Comparison of ENCODE assay signal across 20 cellular contexts in the genomic region with DNA sequence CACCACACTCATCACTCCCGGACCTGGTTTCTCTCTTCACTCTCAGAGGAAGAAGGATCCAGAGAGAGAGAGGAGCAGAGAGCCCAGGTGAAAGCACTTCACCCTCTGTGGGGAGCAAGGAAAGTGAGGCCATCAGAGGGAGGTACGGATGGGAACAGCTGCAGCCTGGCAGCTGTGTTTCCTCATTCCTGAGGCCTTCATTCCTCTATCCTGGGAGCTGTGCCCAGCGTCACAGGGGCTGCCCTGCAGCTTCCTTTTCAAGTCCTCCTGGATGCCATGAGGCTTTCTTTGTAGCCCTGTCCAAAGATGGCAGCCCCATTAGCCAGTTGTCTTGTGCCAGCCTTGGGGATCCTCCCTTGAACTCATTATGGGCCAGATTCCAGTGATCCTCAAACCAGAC.
DNase-seq lines count a peak whose midpoint lies in the region; ATAC-seq and TF ChIP-seq lines count a peak whose summit lies in the region.
"Had no signal": no experiment of that assay in that cellular context is flagged by ENCODE, and none has a peak within 500 bp of the region (broad histone marks: within the 10 kb centered on the region; RNA-seq: fewer than 3 reads in every experiment).

No MANE protein-coding gene starts in this region.

- intact Hi-C loops in heart left ventricle (cut with DNase I) (no loop called here), prostate gland (cut with DNase I) (no loop called here)

- no peaks in the 10 kb centered on the region for H3K36me3 Mint-ChIP-seq in natural killer cell treated with Interleukin-12 subunit alpha and Interleukin-12 subunit beta and Interleukin-15 and Interleukin-18, amount 100 ng/mL, for 72 hours
- H3K36me3 Mint-ChIP-seq in progenitor cell of endocrine pancreas (ENCODE audit: insufficient read depth) = no peaks in the 10 kb centered on the region
- H3K36me3 Mint-ChIP-seq: activated naive CD8-positive, alpha-beta T cell treated with anti-CD3 and anti-CD28 coated beads for 36 hours had no signal

- 37 to 39% (median 38%) methylated on average over 3 of the region's 3 CpGs for WGBS in heart left ventricle, 4 donors
- WGBS in prostate gland = 20% methylated on average over 3 of the region's 3 CpGs

- H3K9me3 Mint-ChIP-seq in natural killer cell treated with Interleukin-12 subunit alpha and Interleukin-12 subunit beta and Interleukin-15 and Interleukin-18, amount 100 ng/mL, for 72 hours = no peaks in the 10 kb centered on the region
- H3K9me3 Mint-ChIP-seq in progenitor cell of endocrine pancreas (ENCODE audit: low read depth) = no peaks in the 10 kb centered on the region
- H3K9me3 Mint-ChIP-seq: activated naive CD8-positive, alpha-beta T cell treated with anti-CD3 and anti-CD28 coated beads for 36 hours; activated T-helper 1 cell treated with anti-CD3 and anti-CD28 coated beads, Interleukin-12 subunit alpha, Interleukin-12 subunit beta, Interleukin-2, Interleukin-4 antibody, amounts not matched to agents 30 ng/mL and 10 ng/mL and 1 ng/mL, durations not matched to agents 14 hours and 24 hours and 36 hours; stimulated activated naive CD8-positive, alpha-beta T cell treated with anti-CD3 and anti-CD28 coated beads, Interleukin-15, Interleukin-2, amounts not matched to agents 100 ng/mL and 50 ng/mL, for 24 hours had no signal

- no peak overlapping the region for H3K27ac Mint-ChIP-seq in natural killer cell treated with Interleukin-12 subunit alpha and Interleukin-12 subunit beta and Interleukin-15 and Interleukin-18, amount 100 ng/mL, for 72 hours
- no peak overlapping the region for H3K27ac Mint-ChIP-seq in progenitor cell of endocrine pancreas
- H3K27ac Mint-ChIP-seq: activated naive CD8-positive, alpha-beta T cell treated with anti-CD3 and anti-CD28 coated beads for 36 hours; activated T-helper 1 cell treated with anti-CD3 and anti-CD28 coated beads, Interleukin-12 subunit alpha, Interleukin-12 subunit beta, Interleukin-2, Interleukin-4 antibody, amounts not matched to agents 30 ng/mL and 10 ng/mL and 1 ng/mL, durations not matched to agents 14 hours and 24 hours and 36 hours; stimulated activated naive CD8-positive, alpha-beta T cell treated with anti-CD3 and anti-CD28 coated beads, Interleukin-15, Interleukin-2, amounts not matched to agents 100 ng/mL and 50 ng/mL, for 24 hours had no signal

- H3K9me3 ChIP-seq in heart left ventricle = no peaks in the 10 kb centered on the region
- no peaks in the 10 kb centered on the region for H3K9me3 ChIP-seq in prostate gland
- H3K9me3 ChIP-seq: BE2C, transverse colon had no signal

- H3K27me3 Mint-ChIP-seq in natural killer cell treated with Interleukin-12 subunit alpha and Interleukin-12 subunit beta and Interleukin-15 and Interleukin-18, amount 100 ng/mL, for 72 hours = peaks cover 13 to 27% of the 10 kb centered on the region in 2 donors
- H3K27me3 Mint-ChIP-seq in progenitor cell of endocrine pancreas = peaks cover 27% of the 10 kb centered on the region

- H3K27ac ChIP-seq in heart left ventricle (peak overlapping the region in 2 of 12 donors; percentile 25 to 41), prostate gland (peak overlapping the region in 1 of 2 donors; percentile 24)
- H3K27ac ChIP-seq: brain microvascular endothelial cell, GM23248, transverse colon had no signal

- no peak overlapping the region for H3K4me3 Mint-ChIP-seq in natural killer cell treated with Interleukin-12 subunit alpha and Interleukin-12 subunit beta and Interleukin-15 and Interleukin-18, amount 100 ng/mL, for 72 hours
- H3K4me3 Mint-ChIP-seq in progenitor cell of endocrine pancreas (ENCODE audit: low read depth) = no peak overlapping the region
- H3K4me3 Mint-ChIP-seq: activated naive CD8-positive, alpha-beta T cell treated with anti-CD3 and anti-CD28 coated beads for 36 hours; activated T-helper 1 cell treated with anti-CD3 and anti-CD28 coated beads, Interleukin-12 subunit alpha, Interleukin-12 subunit beta, Interleukin-2, Interleukin-4 antibody, amounts not matched to agents 30 ng/mL and 10 ng/mL and 1 ng/mL, durations not matched to agents 14 hours and 24 hours and 36 hours; dendritic cell treated with granulocyte-macrophage colony-stimulating factor and Interleukin-4, amounts not matched to agents 40 ng/mL and 50 ng/mL, for 4 days; stimulated activated naive CD8-positive, alpha-beta T cell treated with anti-CD3 and anti-CD28 coated beads, Interleukin-15, Interleukin-2, amounts not matched to agents 100 ng/mL and 50 ng/mL, for 24 hours had no signal

- peaks cover 0 to 13% (median 0%) of the 10 kb centered on the region in 12 donors for H3K4me1 ChIP-seq in heart left ventricle
- no peaks in the 10 kb centered on the region for H3K4me1 ChIP-seq in prostate gland (replicated peaks)
- H3K4me1 ChIP-seq: BE2C, transverse colon had no signal

- no peak for TF ChIP-seq CTCF in heart left ventricle (IDR thresholded peaks at IDR 0.05)
- TF ChIP-seq CTCF in prostate gland (IDR thresholded peaks at IDR 0.05) = no peak
- TF ChIP-seq CTCF in progenitor cell of endocrine pancreas (IDR thresholded peaks at IDR 0.05; ENCODE audit: unreplicated experiment) = no peak

- ATAC-seq in heart left ventricle (peak in 3 of 4 donors; percentile 12 to 47 (median 31)), HG02973 (IDR thresholded peaks at IDR 0.05; ENCODE audit: unreplicated experiment) (no peak)
- ATAC-seq in natural killer cell treated with Interleukin-12 subunit alpha and Interleukin-12 subunit beta and Interleukin-15 and Interleukin-18, amount 100 ng/mL, for 72 hours = no peak

- H3K4me3 ChIP-seq in heart left ventricle = no peak overlapping the region
- no peak overlapping the region for H3K4me3 ChIP-seq in prostate gland
- H3K4me3 ChIP-seq: GM23248, transverse colon had no signal

- H3K36me3 ChIP-seq in heart left ventricle = no peaks in the 10 kb centered on the region
- H3K36me3 ChIP-seq in prostate gland = no peaks in the 10 kb centered on the region
- H3K36me3 ChIP-seq: BE2C, brain microvascular endothelial cell, transverse colon had no signal

- DNase-seq in NCI-H1105 treated with DMSO at 0.1 percent for 48 hours (lab: John Stamatoyannopoulos, UW) (peak; percentile 27), NCI-H1105 (lab: John Stamatoyannopoulos, UW) (no peak), astrocyte of the hippocampus (ENCODE audit: low read depth, low spot score) (peak; percentile 19), heart left ventricle (peak in 1 of 5 donors; percentile 67), prostate gland (ENCODE audit: low spot score) (peak; percentile 59), progenitor cell of endocrine pancreas (ENCODE audit: low spot score, unreplicated experiment) (no peak)
- DNase-seq in natural killer cell treated with Interleukin-12 subunit alpha and Interleukin-12 subunit beta and Interleukin-15 and Interleukin-18, amount 100 ng/mL, for 72 hours (ENCODE audit: low spot score) = no peak
- DNase-seq: activated CD4-positive, alpha-beta T cell treated with anti-CD3 and anti-CD28 coated beads for 4 hours; activated naive CD8-positive, alpha-beta T cell treated with anti-CD3 and anti-CD28 coated beads for 36 hours; BE2C; brain microvascular endothelial cell; Calu3; GM23248; KBM-7; NCI-H1092 treated with DMSO at 0.1 percent for 48 hours; transverse colon had no signal

- TF ChIP-seq POLR2A in heart left ventricle (IDR thresholded peaks at IDR 0.05) (no peak), prostate gland (IDR thresholded peaks at IDR 0.05) (no peak)

- H3K27me3 ChIP-seq in heart left ventricle = peaks cover 0 to 12% (median 0%) of the 10 kb centered on the region in 9 donors
- no peaks in the 10 kb centered on the region for H3K27me3 ChIP-seq in prostate gland (replicated peaks; ENCODE audit: insufficient read depth)
- H3K27me3 ChIP-seq: BE2C, brain microvascular endothelial cell, transverse colon had no signal

- no peaks in the 10 kb centered on the region for H3K4me1 Mint-ChIP-seq in natural killer cell treated with Interleukin-12 subunit alpha and Interleukin-12 subunit beta and Interleukin-15 and Interleukin-18, amount 100 ng/mL, for 72 hours (ENCODE audit: low read depth in 2 of 2)
- H3K4me1 Mint-ChIP-seq in progenitor cell of endocrine pancreas (ENCODE audit: low read depth) = peaks cover 2% of the 10 kb centered on the region
- H3K4me1 Mint-ChIP-seq: activated naive CD8-positive, alpha-beta T cell treated with anti-CD3 and anti-CD28 coated beads for 36 hours had no signal

Comparison
In these comparisons a context has a peak if more than half of its experiments do, and no peak if none do; other contexts are left out.
1. DNase-seq: peak in NCI-H1105 treated with DMSO at 0.1 percent for 48 hours (single experiment), astrocyte of the hippocampus (single experiment) and prostate gland (single experiment); none in NCI-H1105 (single experiment), natural killer cell treated with Interleukin-12 subunit alpha and Interleukin-12 subunit beta and Interleukin-15 and Interleukin-18, amount 100 ng/mL, for 72 hours (single experiment) and progenitor cell of endocrine pancreas (single experiment).
2. ATAC-seq: peak in heart left ventricle (3 of 4); none in HG02973 (single experiment) and natural killer cell treated with Interleukin-12 subunit alpha and Interleukin-12 subunit beta and Interleukin-15 and Interleukin-18, amount 100 ng/mL, for 72 hours (0 of 2).